In the genomic region with DNA sequence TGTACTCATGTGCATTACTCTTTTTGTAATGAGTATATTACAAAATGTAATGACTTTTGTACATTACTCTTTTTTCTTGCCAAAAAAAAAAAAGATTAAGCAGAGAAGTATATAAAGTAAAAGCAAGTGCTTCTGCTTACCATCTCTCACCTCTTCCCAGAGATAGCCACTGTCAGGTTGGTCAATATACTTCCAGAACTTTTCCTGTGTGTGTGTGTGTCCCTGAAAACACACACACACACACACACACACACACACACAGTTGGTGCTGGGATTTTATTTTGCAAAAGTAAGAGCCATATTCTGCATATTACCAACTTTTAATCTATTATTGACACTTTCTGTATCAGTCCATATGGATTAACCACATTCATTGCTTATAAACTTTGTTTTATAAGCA, we compare ENCODE assay signal across 29 cellular contexts. TPM values are rescaled to one million over a fixed set of nuclear protein-coding genes. Genes with fewer than 3 reads are reported as not detected.
DNase-seq lines count a peak whose midpoint lies in the region; ATAC-seq and TF ChIP-seq lines count a peak whose summit lies in the region.
"Had no signal": no experiment of that assay in that cellular context is flagged by ENCODE, and none has a peak within 500 bp of the region (broad histone marks: within the 10 kb centered on the region; RNA-seq: fewer than 3 reads in every experiment).

No MANE protein-coding gene starts in this region.

- no TSS peak for BruUV-seq in OCI-LY7 (replicated peaks; lab: Mats Ljungman, UMichigan)

- no peaks in the 10 kb centered on the region for H3K9me2 ChIP-seq in OCI-LY7 (ENCODE audit: insufficient read depth, low read length)

- peaks cover 40% of the 10 kb centered on the region for H3K27me3 Mint-ChIP-seq in activated naive CD8-positive, alpha-beta T cell treated with anti-CD3 and anti-CD28 coated beads, Interleukin-2, amount 50 U/mL, for 24 hours
- peaks cover 36% of the 10 kb centered on the region for H3K27me3 Mint-ChIP-seq in activated naive CD8-positive, alpha-beta T cell treated with anti-CD3 and anti-CD28 coated beads for 36 hours
- H3K27me3 Mint-ChIP-seq in IgD-negative memory B cell, result peaks cover 45% of the 10 kb centered on the region
- peaks cover 0 to 8% of the 10 kb centered on the region in 2 donors for H3K27me3 Mint-ChIP-seq in stimulated activated naive B cell treated with anti-CD40 and anti-IgM and Interleukin-4, amounts not matched to agents 10 μg/mL and 1 μg/mL and 100 μg/mL, for 72 hours

- peaks cover 86% of the 10 kb centered on the region for H3K79me2 ChIP-seq in OCI-LY7 (ENCODE audit: insufficient read depth, low read depth, low read length)

- ATAC-seq in activated naive CD8-positive, alpha-beta T cell treated with anti-CD3 and anti-CD28 coated beads, Interleukin-2, amount 50 U/mL, for 24 hours, result no peak
- ATAC-seq in stimulated activated naive B cell treated with anti-CD40 and anti-IgM and Interleukin-4, amounts not matched to agents 10 μg/mL and 1 μg/mL and 100 μg/mL, for 72 hours (replicated peaks), result no peak
- no peak for ATAC-seq in HG02798 (IDR thresholded peaks at IDR 0.05; ENCODE audit: poor library complexity, unreplicated experiment)
- ATAC-seq in GM19023 (IDR thresholded peaks at IDR 0.05; ENCODE audit: unreplicated experiment), result no peak
- ATAC-seq in aorta (ENCODE audit: low FRiP score), result no peak
- ATAC-seq: GM12878, HepG2, K562 had no signal

- H3K36me3 Mint-ChIP-seq in activated naive CD8-positive, alpha-beta T cell treated with anti-CD3 and anti-CD28 coated beads, Interleukin-2, amount 50 U/mL, for 24 hours (ENCODE audit: low read depth), result no peaks in the 10 kb centered on the region
- H3K36me3 Mint-ChIP-seq in activated naive CD8-positive, alpha-beta T cell treated with anti-CD3 and anti-CD28 coated beads for 36 hours, result no peaks in the 10 kb centered on the region
- H3K36me3 Mint-ChIP-seq in IgD-negative memory B cell, result peaks cover 7% of the 10 kb centered on the region
- peaks cover 0 to 12% of the 10 kb centered on the region in 2 donors for H3K36me3 Mint-ChIP-seq in stimulated activated naive B cell treated with anti-CD40 and anti-IgM and Interleukin-4, amounts not matched to agents 10 μg/mL and 1 μg/mL and 100 μg/mL, for 72 hours
- H3K36me3 Mint-ChIP-seq: CD4-positive, CD25-positive, alpha-beta regulatory T cell had no signal

- H3K36me3 ChIP-seq in OCI-LY7 (ENCODE audit: insufficient read depth, low read length), result peaks cover 68% of the 10 kb centered on the region
- no peaks in the 10 kb centered on the region for H3K36me3 ChIP-seq in aorta (ENCODE audit: control insufficient read depth in 1 of 2, insufficient read depth in 2 of 2, low read length in 1 of 2)
- H3K36me3 ChIP-seq: BE2C, MG63, Peyer's patch had no signal

- H3K4me2 ChIP-seq in OCI-LY7 (ENCODE audit: low read length), result peak overlapping the region; percentile 77

- H2AFZ ChIP-seq in OCI-LY7 (ENCODE audit: low read length), result no peak overlapping the region
- H2AFZ ChIP-seq: GM23248 had no signal

- peak overlapping the region; percentile 87 for H3K4me3 ChIP-seq in OCI-LY7 (ENCODE audit: low read depth, low read length, poor library complexity, severe bottlenecking)
- H3K4me3 ChIP-seq in aorta (ENCODE audit: low read length in 2 of 2), result no peak overlapping the region
- H3K4me3 ChIP-seq: GM12878, GM23248, K562, MG63, SK-N-MC had no signal

- no peak for DNase-seq in activated naive CD8-positive, alpha-beta T cell treated with anti-CD3 and anti-CD28 coated beads, Interleukin-2, amount 50 U/mL, for 24 hours
- DNase-seq in activated naive CD8-positive, alpha-beta T cell treated with anti-CD3 and anti-CD28 coated beads for 36 hours, result no peak
- DNase-seq in OCI-LY7 (ENCODE audit: low spot score) (no peak), aorta (no peak)
- no peak for DNase-seq in stimulated activated naive B cell treated with anti-CD40 and anti-IgM and Interleukin-4, amounts not matched to agents 10 μg/mL and 1 μg/mL and 100 μg/mL, for 72 hours
- DNase-seq: BE2C; CD4-positive, CD25-positive, alpha-beta regulatory T cell; DMS153; GM23248; H7; MG63; NCI-H2029; NCI-H446; NCI-H524 treated with DMSO at 0.1 percent for 48 hours; NCI-H82; OCI-M1; Peyer's patch; SIG-M5; SW 1271 had no signal

- no peak for TF ChIP-seq CTCF in OCI-LY7 (conservative IDR thresholded peaks at IDR 0.05; ENCODE audit: low read length)

- H4K20me1 ChIP-seq in OCI-LY7 (ENCODE audit: insufficient read depth, low read length), result no peaks in the 10 kb centered on the region

- H3K27ac ChIP-seq in OCI-LY7 (ENCODE audit: low read depth, low read length, poor library complexity, severe bottlenecking) (peak overlapping the region; percentile 81), aorta (ENCODE audit: low read depth in 1 of 2, low read length in 2 of 2) (no peak overlapping the region)
- H3K27ac ChIP-seq: 22Rv1, GM23248, Peyer's patch, SK-N-MC had no signal

- intact Hi-C loops in OCI-LY7 (cut with micrococcal nuclease; ENCODE audit: unreplicated experiment) (no loop called here), aorta (cut with DNase I) (no loop called here)

- POLR2A ChIA-PET in OCI-LY7 (lab: Charles Lee), result interaction anchor here (0.9 to 11.4 kb wide), 3 partner anchors 8 to 47 kb away, joined by 3 to 308 read pairs (median 3); no protein-coding TSS in a partner anchor

- CTCF ChIA-PET in OCI-LY7 (lab: Charles Lee; ENCODE audit: unreplicated experiment), result interaction anchor here (1.3 kb wide), 1 partner anchor 46 kb away, joined by 6 read pairs; no protein-coding TSS in a partner anchor

- H3K27ac Mint-ChIP-seq in activated naive CD8-positive, alpha-beta T cell treated with anti-CD3 and anti-CD28 coated beads, Interleukin-2, amount 50 U/mL, for 24 hours, result no peak overlapping the region
- H3K27ac Mint-ChIP-seq in activated naive CD8-positive, alpha-beta T cell treated with anti-CD3 and anti-CD28 coated beads for 36 hours, result no peak overlapping the region
- no peak overlapping the region for H3K27ac Mint-ChIP-seq in IgD-negative memory B cell
- H3K27ac Mint-ChIP-seq in stimulated activated naive B cell treated with anti-CD40 and anti-IgM and Interleukin-4, amounts not matched to agents 10 μg/mL and 1 μg/mL and 100 μg/mL, for 72 hours, result no peak overlapping the region
- H3K27ac Mint-ChIP-seq: CD4-positive, CD25-positive, alpha-beta regulatory T cell; T-helper 1 cell treated with Interleukin-12 subunit alpha and Interleukin-12 subunit beta and Interleukin-4 antibody, amounts not matched to agents 30 μg/mL and 1 μg/mL, for 36 hours had no signal

- H3K9me3 ChIP-seq in OCI-LY7 (ENCODE audit: low read length) (no peaks in the 10 kb centered on the region), aorta (ENCODE audit: control insufficient read depth, low read length) (no peaks in the 10 kb centered on the region)
- H3K9me3 ChIP-seq: BE2C, MG63, Peyer's patch had no signal

- H3K4me1 ChIP-seq in OCI-LY7 (ENCODE audit: insufficient read depth, low read length, poor library complexity, severe bottlenecking) (peaks cover 65% of the 10 kb centered on the region), aorta (ENCODE audit: control insufficient read depth in 1 of 2, insufficient read depth in 2 of 2, low read length in 2 of 2) (no peaks in the 10 kb centered on the region)
- H3K4me1 ChIP-seq: BE2C had no signal

- H3K27me3 ChIP-seq in aorta (ENCODE audit: control insufficient read depth in 1 of 2, insufficient read depth in 2 of 2, low read length in 1 of 2), result peaks cover 0 to 2% of the 10 kb centered on the region in 2 donors
- H3K27me3 ChIP-seq: Peyer's patch had no signal

- peaks cover 9% of the 10 kb centered on the region for H3K4me1 Mint-ChIP-seq in activated naive CD8-positive, alpha-beta T cell treated with anti-CD3 and anti-CD28 coated beads, Interleukin-2, amount 50 U/mL, for 24 hours
- peaks cover 12% of the 10 kb centered on the region for H3K4me1 Mint-ChIP-seq in activated naive CD8-positive, alpha-beta T cell treated with anti-CD3 and anti-CD28 coated beads for 36 hours
- H3K4me1 Mint-ChIP-seq in IgD-negative memory B cell, result peaks cover 20 to 46% (median 34%) of the 10 kb centered on the region in 3 donors
- H3K4me1 Mint-ChIP-seq in stimulated activated naive B cell treated with anti-CD40 and anti-IgM and Interleukin-4, amounts not matched to agents 10 μg/mL and 1 μg/mL and 100 μg/mL, for 72 hours, result peaks cover 67 to 79% of the 10 kb centered on the region in 2 donors
- H3K4me1 Mint-ChIP-seq: CD4-positive, CD25-positive, alpha-beta regulatory T cell had no signal

- H3K4me3 Mint-ChIP-seq in activated naive CD8-positive, alpha-beta T cell treated with anti-CD3 and anti-CD28 coated beads, Interleukin-2, amount 50 U/mL, for 24 hours, result peak overlapping the region; percentile 27
- no peak overlapping the region for H3K4me3 Mint-ChIP-seq in activated naive CD8-positive, alpha-beta T cell treated with anti-CD3 and anti-CD28 coated beads for 36 hours
- H3K4me3 Mint-ChIP-seq in IgD-negative memory B cell, result peak overlapping the region in 3 of 4 donors; percentile 16 to 47 (median 17)
- H3K4me3 Mint-ChIP-seq in stimulated activated naive B cell treated with anti-CD40 and anti-IgM and Interleukin-4, amounts not matched to agents 10 μg/mL and 1 μg/mL and 100 μg/mL, for 72 hours, result peak overlapping the region; percentile 33
- H3K4me3 Mint-ChIP-seq: CD4-positive, CD25-positive, alpha-beta regulatory T cell; T-helper 1 cell treated with Interleukin-12 subunit alpha and Interleukin-12 subunit beta and Interleukin-4 antibody, amounts not matched to agents 30 μg/mL and 1 μg/mL, for 36 hours had no signal

- H3K9me3 Mint-ChIP-seq in activated naive CD8-positive, alpha-beta T cell treated with anti-CD3 and anti-CD28 coated beads, Interleukin-2, amount 50 U/mL, for 24 hours, result no peaks in the 10 kb centered on the region
- H3K9me3 Mint-ChIP-seq in activated naive CD8-positive, alpha-beta T cell treated with anti-CD3 and anti-CD28 coated beads for 36 hours, result no peaks in the 10 kb centered on the region
- H3K9me3 Mint-ChIP-seq in IgD-negative memory B cell, result no peaks in the 10 kb centered on the region
- H3K9me3 Mint-ChIP-seq in stimulated activated naive B cell treated with anti-CD40 and anti-IgM and Interleukin-4, amounts not matched to agents 10 μg/mL and 1 μg/mL and 100 μg/mL, for 72 hours, result no peaks in the 10 kb centered on the region
- H3K9me3 Mint-ChIP-seq: T-helper 1 cell treated with Interleukin-12 subunit alpha and Interleukin-12 subunit beta and Interleukin-4 antibody, amounts not matched to agents 30 μg/mL and 1 μg/mL, for 36 hours had no signal

RNA-seq across cellular contexts. Expression of gene IGLL5, which starts 2.5 kb away (rescaled TPM):
- total RNA-seq in activated naive CD8-positive, alpha-beta T cell treated with anti-CD3 and anti-CD28 coated beads for 36 hours, result under 1 TPM; 0.62 to 0.93 TPM
- polyA plus RNA-seq in IgD-negative memory B cell (195 TPM), aorta (1 to 10 TPM in 1 of 2 donors, under 1 TPM in 1; 0.51 to 3.0 TPM)
- 219 TPM in 2 replicates for total RNA-seq in OCI-LY7 (2014; rRNA removed; shearing (Covaris generic))
- total RNA-seq in OCI-LY7 (2022) (364 and 387 TPM in 2 replicates), aorta (1 to 10 TPM; 1.0 to 6.1 TPM)
- total RNA-seq: GM12878, GM23248, H7, HepG2, HT1080, K562 had no signal
- polyA plus RNA-seq: GM12878, GM23248, HepG2, K562 had no signal

Comparison
In these comparisons a context has a peak if more than half of its experiments do, and no peak if none do; other contexts are left out.
1. RNA of gene IGLL5, which starts 2.5 kb away (total RNA-seq): 219 to 387 TPM in OCI-LY7; 1.0 to 6.1 TPM in aorta and 0.62 to 0.93 TPM in activated naive CD8-positive, alpha-beta T cell treated with anti-CD3 and anti-CD28 coated beads for 36 hours; every median in the first group is over 10 times any median in the second.